ENCODE assay signal across 8 cellular contexts in the genomic region with DNA sequence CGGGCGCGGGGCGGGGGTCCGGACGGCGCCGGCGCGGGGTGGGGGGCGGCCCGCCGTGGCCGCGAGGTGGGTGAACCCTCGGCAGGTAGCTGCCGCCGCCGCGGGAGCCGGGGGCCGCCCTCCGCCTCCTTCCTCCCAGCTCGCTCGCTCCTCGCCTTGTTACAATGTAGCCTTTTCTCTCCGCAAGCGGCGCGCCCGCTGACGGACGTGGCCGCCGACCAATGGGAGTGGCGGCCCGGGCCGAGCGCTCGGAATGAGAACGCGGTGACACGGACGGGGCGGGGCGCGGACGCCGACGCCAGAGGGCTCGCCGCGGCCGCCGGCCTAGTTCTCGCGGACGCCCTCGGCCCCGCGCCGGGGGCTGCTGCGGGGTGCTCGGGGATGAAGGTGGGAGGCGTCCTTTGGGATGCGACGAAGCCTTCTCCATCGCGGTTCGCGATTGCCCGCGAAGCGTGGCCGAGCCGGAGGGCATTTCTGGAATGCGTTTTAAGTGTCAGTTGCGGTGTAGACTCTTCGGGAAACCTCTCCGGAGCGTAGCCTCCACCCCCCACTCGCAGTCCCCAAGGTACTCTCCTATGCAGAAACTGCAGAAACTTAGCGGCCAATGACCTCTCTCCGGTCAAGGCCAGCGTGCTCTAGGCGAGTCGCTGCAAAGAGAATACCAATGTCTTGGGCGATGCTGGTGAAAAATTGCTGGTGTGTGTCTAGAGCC. TPM values are rescaled to one million over a fixed set of nuclear protein-coding genes. Genes with fewer than 3 reads are reported as not detected.
A peak's percentile ranks its signal among the peaks of the same experiment; 100 is the strongest.
DNase-seq lines count a peak whose midpoint lies in the region; ATAC-seq, FAIRE-seq and TF ChIP-seq lines count a peak whose summit lies in the region.

No MANE protein-coding gene starts in this region.

- H3K4me3 ChIP-seq in adipocyte (ENCODE audit: low read length) (peak overlapping the region; percentile 91), cardiac muscle cell (peak overlapping the region; percentile 70), pancreas (peak overlapping the region; percentile 64 to 86 (median 80)), thyroid gland (replicated peaks in 1 of 3) (peak overlapping the region; percentile 39 to 59 (median 54))

- H3K27ac ChIP-seq in cardiac muscle cell (peak overlapping the region; percentile 88), pancreas (peak overlapping the region; percentile 96 to 98 (median 97)), thyroid gland (peak overlapping the region; percentile 66 to 98 (median 89))

- H3K27me3 ChIP-seq in adipocyte (replicated peaks; ENCODE audit: control insufficient read depth, insufficient read depth, low read length) (no peaks in the 10 kb centered on the region), cardiac muscle cell (peaks cover 27% of the 10 kb centered on the region), pancreas (no peaks in the 10 kb centered on the region), thyroid gland (no peaks in the 10 kb centered on the region)

- ATAC-seq in HG02840 (IDR thresholded peaks at IDR 0.05; ENCODE audit: low FRiP score, unreplicated experiment) (peak; percentile 98), pancreas (peak; percentile 97 to 99 (median 98))

- H3K36me3 ChIP-seq in adipocyte (ENCODE audit: control insufficient read depth, insufficient read depth, low read length, severe bottlenecking) (no peaks in the 10 kb centered on the region), cardiac muscle cell (no peaks in the 10 kb centered on the region), pancreas (no peaks in the 10 kb centered on the region), thyroid gland (no peaks in the 10 kb centered on the region)

- no peaks in the 10 kb centered on the region for H3K9me3 ChIP-seq in adipocyte (ENCODE audit: control insufficient read depth, low read length)
- no peaks in the 10 kb centered on the region for H3K9me3 ChIP-seq in cardiac muscle cell (ENCODE audit: low read depth)
- no peaks in the 10 kb centered on the region for H3K9me3 ChIP-seq in pancreas
- no peaks in the 10 kb centered on the region for H3K9me3 ChIP-seq in thyroid gland

- peaks cover 20% of the 10 kb centered on the region for H3K4me1 ChIP-seq in adipocyte (ENCODE audit: control insufficient read depth, insufficient read depth, low read length)
- H3K4me1 ChIP-seq in cardiac muscle cell (ENCODE audit: low read depth) = peaks cover 5% of the 10 kb centered on the region
- peaks cover 0 to 13% (median 0%) of the 10 kb centered on the region in 3 donors for H3K4me1 ChIP-seq in pancreas
- H3K4me1 ChIP-seq in thyroid gland = peaks cover 8 to 21% of the 10 kb centered on the region in 2 donors

- FAIRE-seq in GM12892 (lab: Jason Lieb, UNC) (peak; percentile 99), pancreas (lab: Jason Lieb, UNC) (no peak)

- TF ChIP-seq CTCF in cardiac muscle cell (IDR thresholded peaks at IDR 0.05; ENCODE audit: low read depth, low read length) (no peak), pancreas (IDR thresholded peaks at IDR 0.05) (no peak), thyroid gland (IDR thresholded peaks at IDR 0.05) (peak in 2 of 6 experiments; percentile 10 to 14)

- H3K9ac ChIP-seq in adipocyte (ENCODE audit: low read length) = peak overlapping the region; percentile 92

- intact Hi-C loops in pancreas (cut with DNase I) = no loop called here
- intact Hi-C loops in thyroid gland (cut with DNase I) = loop anchor here (5.0 kb wide), 1 partner anchor 35 kb away; no protein-coding TSS in a partner anchor

- TF ChIP-seq POLR2A in GM12892 (IDR thresholded peaks at IDR 0.05; ENCODE audit: low read depth, low read length) (peak; percentile 70; the same call in 1 of the 2 replicates), thyroid gland (IDR thresholded peaks at IDR 0.05) (peak in 1 of 2 donors; percentile 95)

- 0% methylated on average over 51 to 88 of the region's 88 CpGs for WGBS in pancreas, 2 donors
- 2 to 3% methylated on average over 6 to 10 of the region's 88 CpGs for WGBS in thyroid gland, 2 donors

- DNase-seq in GM12892 (ENCODE audit: insufficient read length) (peak; percentile 97), NCI-H1436 (lab: John Stamatoyannopoulos, UW) (peak; percentile 94), SW 1271 (lab: John Stamatoyannopoulos, UW) (peak; percentile 70 to 89), adipocyte (ENCODE audit: low read depth) (peak; percentile 97), cardiac muscle cell (ENCODE audit: low read depth in 1 of 2, low spot score in 1 of 2) (peak; percentile 96 to 98), pancreas (peak; percentile 92 to 99 (median 96)), thyroid gland (peak; percentile 95 to 96)

RNA-seq across cellular contexts. Expression of a gene that starts 0.7 kb away (rescaled TPM):
- 0.32 TPM for polyA plus RNA-seq in GM12892 (2012; ENCODE audit: missing spikeins)
- 15.9 and 20.5 TPM in 2 replicates for total RNA-seq in cardiac muscle cell
- polyA plus RNA-seq in cardiac muscle cell = 11.3 and 11.8 TPM in 2 replicates
- total RNA-seq in pancreas = 1 to 10 TPM; 5.5 to 8.5 (median 6.7) TPM
- polyA plus RNA-seq in pancreas = 1 to 10 TPM; 3.0 to 4.4 TPM
- 10 to 100 TPM in 3 of 4 donors, 1 to 10 TPM in 1; 8.6 to 53.3 (median 31.0) TPM for total RNA-seq in thyroid gland

Comparison
In these comparisons a context has a peak if more than half of its experiments do, and no peak if none do; other contexts are left out.
1. Peak in every context shown above with its lines: DNase-seq, ATAC-seq, H3K4me3 ChIP-seq and H3K27ac ChIP-seq.